ENCODE assay signal across 1 cellular context in the genomic region with DNA sequence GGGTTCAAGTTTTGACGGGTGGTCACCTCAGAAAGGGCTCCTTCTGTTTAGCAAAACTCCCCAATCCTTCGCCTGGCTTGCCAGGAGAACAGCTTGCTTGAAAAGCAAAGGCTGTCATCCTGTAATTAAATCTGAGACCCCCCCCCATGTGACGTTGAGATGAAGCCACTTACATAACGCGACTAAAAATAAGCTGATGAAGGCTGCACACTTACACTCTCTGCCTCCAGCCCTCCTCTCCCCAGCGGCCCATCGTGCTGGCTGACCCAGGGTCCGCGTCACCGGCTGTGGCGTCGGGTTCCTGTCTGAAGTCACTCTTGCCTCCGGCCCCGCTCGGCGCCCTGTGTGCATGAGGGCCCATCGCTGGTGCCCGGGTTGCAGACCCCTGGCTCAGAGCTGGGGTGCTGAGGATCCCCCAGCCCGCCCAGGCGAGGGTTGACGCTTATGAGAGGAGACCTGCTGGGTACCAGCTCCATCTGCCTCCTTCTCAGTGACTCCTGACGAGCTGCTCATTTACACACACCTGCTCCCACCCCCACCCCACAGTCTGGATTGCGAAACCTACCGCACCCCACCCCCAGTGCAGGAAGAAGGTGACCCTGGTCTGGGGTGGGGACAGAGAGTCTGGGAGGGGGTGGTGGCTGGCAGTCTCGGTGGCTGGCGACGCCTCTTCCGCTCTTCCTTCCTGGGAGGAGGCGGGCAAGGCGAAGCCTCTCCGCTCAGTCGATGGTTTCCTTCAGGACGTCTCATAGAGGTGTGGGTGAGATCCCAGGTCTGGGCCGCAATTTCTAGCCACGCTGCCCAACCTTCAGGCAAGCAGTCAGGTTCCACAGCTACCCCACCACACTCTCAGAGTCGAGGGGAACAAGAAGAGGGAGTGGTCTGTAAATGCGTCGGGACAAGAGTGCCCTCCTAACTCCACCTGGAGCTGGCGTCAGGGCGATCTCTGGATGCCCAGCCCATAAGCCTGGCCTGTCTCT.
TF ChIP-seq lines count a peak whose summit lies in the region.

No MANE protein-coding gene starts in this region.

TF ChIP-seq in GM23338, 12 proteins besides CTCF, POLR2A, EP300 and RAD21:
- TF ChIP-seq, protein P1, sequence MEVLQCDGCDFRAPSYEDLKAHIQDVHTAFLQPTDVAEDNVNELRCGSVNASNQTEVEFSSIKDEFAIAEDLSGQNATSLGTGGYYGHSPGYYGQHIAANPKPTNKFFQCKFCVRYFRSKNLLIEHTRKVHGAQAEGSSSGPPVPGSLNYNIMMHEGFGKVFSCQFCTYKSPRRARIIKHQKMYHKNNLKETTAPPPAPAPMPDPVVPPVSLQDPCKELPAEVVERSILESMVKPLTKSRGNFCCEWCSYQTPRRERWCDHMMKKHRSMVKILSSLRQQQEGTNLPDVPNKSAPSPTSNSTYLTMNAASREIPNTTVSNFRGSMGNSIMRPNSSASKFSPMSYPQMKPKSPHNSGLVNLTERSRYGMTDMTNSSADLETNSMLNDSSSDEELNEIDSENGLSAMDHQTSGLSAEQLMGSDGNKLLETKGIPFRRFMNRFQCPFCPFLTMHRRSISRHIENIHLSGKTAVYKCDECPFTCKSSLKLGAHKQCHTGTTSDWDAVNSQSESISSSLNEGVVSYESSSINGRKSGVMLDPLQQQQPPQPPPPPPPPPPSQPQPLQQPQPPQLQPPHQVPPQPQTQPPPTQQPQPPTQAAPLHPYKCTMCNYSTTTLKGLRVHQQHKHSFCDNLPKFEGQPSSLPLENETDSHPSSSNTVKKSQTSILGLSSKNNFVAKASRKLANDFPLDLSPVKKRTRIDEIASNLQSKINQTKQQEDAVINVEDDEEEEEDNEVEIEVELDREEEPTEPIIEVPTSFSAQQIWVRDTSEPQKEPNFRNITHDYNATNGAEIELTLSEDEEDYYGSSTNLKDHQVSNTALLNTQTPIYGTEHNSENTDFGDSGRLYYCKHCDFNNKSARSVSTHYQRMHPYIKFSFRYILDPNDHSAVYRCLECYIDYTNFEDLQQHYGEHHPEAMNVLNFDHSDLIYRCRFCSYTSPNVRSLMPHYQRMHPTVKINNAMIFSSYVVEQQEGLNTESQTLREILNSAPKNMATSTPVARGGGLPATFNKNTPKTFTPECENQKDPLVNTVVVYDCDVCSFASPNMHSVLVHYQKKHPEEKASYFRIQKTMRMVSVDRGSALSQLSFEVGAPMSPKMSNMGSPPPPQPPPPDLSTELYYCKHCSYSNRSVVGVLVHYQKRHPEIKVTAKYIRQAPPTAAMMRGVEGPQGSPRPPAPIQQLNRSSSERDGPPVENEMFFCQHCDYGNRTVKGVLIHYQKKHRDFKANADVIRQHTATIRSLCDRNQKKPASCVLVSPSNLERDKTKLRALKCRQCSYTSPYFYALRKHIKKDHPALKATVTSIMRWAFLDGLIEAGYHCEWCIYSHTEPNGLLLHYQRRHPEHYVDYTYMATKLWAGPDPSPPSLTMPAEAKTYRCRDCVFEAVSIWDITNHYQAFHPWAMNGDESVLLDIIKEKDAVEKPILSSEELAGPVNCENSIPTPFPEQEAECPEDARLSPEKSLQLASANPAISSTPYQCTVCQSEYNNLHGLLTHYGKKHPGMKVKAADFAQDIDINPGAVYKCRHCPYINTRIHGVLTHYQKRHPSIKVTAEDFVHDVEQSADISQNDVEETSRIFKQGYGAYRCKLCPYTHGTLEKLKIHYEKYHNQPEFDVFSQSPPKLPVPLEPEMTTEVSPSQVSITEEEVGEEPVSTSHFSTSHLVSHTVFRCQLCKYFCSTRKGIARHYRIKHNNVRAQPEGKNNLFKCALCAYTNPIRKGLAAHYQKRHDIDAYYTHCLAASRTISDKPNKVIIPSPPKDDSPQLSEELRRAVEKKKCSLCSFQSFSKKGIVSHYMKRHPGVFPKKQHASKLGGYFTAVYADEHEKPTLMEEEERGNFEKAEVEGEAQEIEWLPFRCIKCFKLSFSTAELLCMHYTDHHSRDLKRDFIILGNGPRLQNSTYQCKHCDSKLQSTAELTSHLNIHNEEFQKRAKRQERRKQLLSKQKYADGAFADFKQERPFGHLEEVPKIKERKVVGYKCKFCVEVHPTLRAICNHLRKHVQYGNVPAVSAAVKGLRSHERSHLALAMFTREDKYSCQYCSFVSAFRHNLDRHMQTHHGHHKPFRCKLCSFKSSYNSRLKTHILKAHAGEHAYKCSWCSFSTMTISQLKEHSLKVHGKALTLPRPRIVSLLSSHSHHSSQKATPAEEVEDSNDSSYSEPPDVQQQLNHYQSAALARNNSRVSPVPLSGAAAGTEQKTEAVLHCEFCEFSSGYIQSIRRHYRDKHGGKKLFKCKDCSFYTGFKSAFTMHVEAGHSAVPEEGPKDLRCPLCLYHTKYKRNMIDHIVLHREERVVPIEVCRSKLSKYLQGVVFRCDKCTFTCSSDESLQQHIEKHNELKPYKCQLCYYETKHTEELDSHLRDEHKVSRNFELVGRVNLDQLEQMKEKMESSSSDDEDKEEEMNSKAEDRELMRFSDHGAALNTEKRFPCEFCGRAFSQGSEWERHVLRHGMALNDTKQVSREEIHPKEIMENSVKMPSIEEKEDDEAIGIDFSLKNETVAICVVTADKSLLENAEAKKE (CRISPR knock-in tag; IDR thresholded peaks at IDR 0.05), result no peak
- no peak for TF ChIP-seq POLR2AphosphoS5 (IDR thresholded peaks at IDR 0.05; ENCODE audit: low read depth)
- TF ChIP-seq STAT1 (IDR thresholded peaks at IDR 0.05; ENCODE audit: unreplicated experiment), result no peak
- TF ChIP-seq, protein P2, sequence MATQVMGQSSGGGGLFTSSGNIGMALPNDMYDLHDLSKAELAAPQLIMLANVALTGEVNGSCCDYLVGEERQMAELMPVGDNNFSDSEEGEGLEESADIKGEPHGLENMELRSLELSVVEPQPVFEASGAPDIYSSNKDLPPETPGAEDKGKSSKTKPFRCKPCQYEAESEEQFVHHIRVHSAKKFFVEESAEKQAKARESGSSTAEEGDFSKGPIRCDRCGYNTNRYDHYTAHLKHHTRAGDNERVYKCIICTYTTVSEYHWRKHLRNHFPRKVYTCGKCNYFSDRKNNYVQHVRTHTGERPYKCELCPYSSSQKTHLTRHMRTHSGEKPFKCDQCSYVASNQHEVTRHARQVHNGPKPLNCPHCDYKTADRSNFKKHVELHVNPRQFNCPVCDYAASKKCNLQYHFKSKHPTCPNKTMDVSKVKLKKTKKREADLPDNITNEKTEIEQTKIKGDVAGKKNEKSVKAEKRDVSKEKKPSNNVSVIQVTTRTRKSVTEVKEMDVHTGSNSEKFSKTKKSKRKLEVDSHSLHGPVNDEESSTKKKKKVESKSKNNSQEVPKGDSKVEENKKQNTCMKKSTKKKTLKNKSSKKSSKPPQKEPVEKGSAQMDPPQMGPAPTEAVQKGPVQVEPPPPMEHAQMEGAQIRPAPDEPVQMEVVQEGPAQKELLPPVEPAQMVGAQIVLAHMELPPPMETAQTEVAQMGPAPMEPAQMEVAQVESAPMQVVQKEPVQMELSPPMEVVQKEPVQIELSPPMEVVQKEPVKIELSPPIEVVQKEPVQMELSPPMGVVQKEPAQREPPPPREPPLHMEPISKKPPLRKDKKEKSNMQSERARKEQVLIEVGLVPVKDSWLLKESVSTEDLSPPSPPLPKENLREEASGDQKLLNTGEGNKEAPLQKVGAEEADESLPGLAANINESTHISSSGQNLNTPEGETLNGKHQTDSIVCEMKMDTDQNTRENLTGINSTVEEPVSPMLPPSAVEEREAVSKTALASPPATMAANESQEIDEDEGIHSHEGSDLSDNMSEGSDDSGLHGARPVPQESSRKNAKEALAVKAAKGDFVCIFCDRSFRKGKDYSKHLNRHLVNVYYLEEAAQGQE (IDR thresholded peaks at IDR 0.05; ENCODE audit: unreplicated experiment), result no peak
- TF ChIP-seq JUNB (IDR thresholded peaks at IDR 0.05; ENCODE audit: unreplicated experiment), result no peak
- TF ChIP-seq ZNF114 (CRISPR knock-in tag; IDR thresholded peaks at IDR 0.05), result no peak
- TF ChIP-seq NANOG (IDR thresholded peaks at IDR 0.05; ENCODE audit: borderline replicate concordance), result no peak
- no peak for TF ChIP-seq CREB1 (CRISPR knock-in tag; IDR thresholded peaks at IDR 0.05; ENCODE audit: low read depth)
- TF ChIP-seq, protein P3, sequence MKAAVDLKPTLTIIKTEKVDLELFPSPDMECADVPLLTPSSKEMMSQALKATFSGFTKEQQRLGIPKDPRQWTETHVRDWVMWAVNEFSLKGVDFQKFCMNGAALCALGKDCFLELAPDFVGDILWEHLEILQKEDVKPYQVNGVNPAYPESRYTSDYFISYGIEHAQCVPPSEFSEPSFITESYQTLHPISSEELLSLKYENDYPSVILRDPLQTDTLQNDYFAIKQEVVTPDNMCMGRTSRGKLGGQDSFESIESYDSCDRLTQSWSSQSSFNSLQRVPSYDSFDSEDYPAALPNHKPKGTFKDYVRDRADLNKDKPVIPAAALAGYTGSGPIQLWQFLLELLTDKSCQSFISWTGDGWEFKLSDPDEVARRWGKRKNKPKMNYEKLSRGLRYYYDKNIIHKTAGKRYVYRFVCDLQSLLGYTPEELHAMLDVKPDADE (IDR thresholded peaks at IDR 0.05), result no peak
- TF ChIP-seq EZH2 (IDR thresholded peaks at IDR 0.05; ENCODE audit: low read depth, unreplicated experiment), result no peak
- no peak for TF ChIP-seq ZNF331 (CRISPR knock-in tag; IDR thresholded peaks at IDR 0.05; ENCODE audit: low read depth)
